1 cellular context compared by ENCODE assay signal in genomic region chr1:115036814-115037535, GRCh38.
TF ChIP-seq lines count a peak whose summit lies in the region.

No MANE protein-coding gene starts in this region.

TF ChIP-seq in H1, 55 proteins besides CTCF, POLR2A, EP300 and RAD21:
- TF ChIP-seq KDM1A (IDR thresholded peaks at IDR 0.05; ENCODE audit: borderline replicate concordance, low read length) (no peak), NANOG (IDR thresholded peaks at IDR 0.05; ENCODE audit: insufficient read depth, low read depth, low read length, poor library complexity, severe bottlenecking) (no peak), TEAD4 (IDR thresholded peaks at IDR 0.05; ENCODE audit: low read depth, low read length) (no peak), JUN (IDR thresholded peaks at IDR 0.05; ENCODE audit: low read depth, low read length) (no peak), CTBP2 (IDR thresholded peaks at IDR 0.05; ENCODE audit: borderline replicate concordance, insufficient read depth, insufficient read length, low read length) (no peak), EZH2 (IDR thresholded peaks at IDR 0.05; ENCODE audit: low read depth, low read length, severe bottlenecking) (no peak)
